In genomic region chr18:50196261-50196660, GRCh38 we compare ENCODE assay signal across 26 cellular contexts. TPM values are rescaled to one million over a fixed set of nuclear protein-coding genes. Genes with fewer than 3 reads are reported as not detected.
A peak's percentile ranks its signal among the peaks of the same experiment; 100 is the strongest.
DNase-seq lines count a peak whose midpoint lies in the region; ATAC-seq and TF ChIP-seq lines count a peak whose summit lies in the region.
"Had no signal": no experiment of that assay in that cellular context is flagged by ENCODE, and none has a peak within 500 bp of the region (broad histone marks: within the 10 kb centered on the region; RNA-seq: fewer than 3 reads in every experiment).

No MANE protein-coding gene starts in this region.

- ATAC-seq in GM23338, result no peak
- ATAC-seq: activated CD8-positive, alpha-beta memory T cell treated with anti-CD3 and anti-CD28 coated beads, Interleukin-2, amount 10 ng/mL, durations not matched to agents 7 days and 5 days; activated T-cell treated with anti-CD3 and anti-CD28 coated beads, Interleukin-2, amount 50 U/mL, for 4 hours; gastroesophageal sphincter; left lobe of liver had no signal

- H3K27ac Mint-ChIP-seq in CD4-positive, alpha-beta memory T cell, result no peak overlapping the region
- H3K27ac Mint-ChIP-seq in GM23338 (no peak overlapping the region), chondrocyte (ENCODE audit: unreplicated experiment) (no peak overlapping the region), nephron progenitor cell (no peak overlapping the region)
- H3K27ac Mint-ChIP-seq: activated CD8-positive, alpha-beta memory T cell treated with anti-CD3 and anti-CD28 coated beads, Interleukin-2, amount 10 ng/mL, durations not matched to agents 7 days and 5 days had no signal

- H3K27me3 ChIP-seq in CD4-positive, alpha-beta memory T cell (ENCODE audit: insufficient read depth, low read length), result peaks cover 22% of the 10 kb centered on the region
- peaks cover 61% of the 10 kb centered on the region for H3K27me3 ChIP-seq in GM23338 (ENCODE audit: insufficient read depth)

- H3K27me3 Mint-ChIP-seq in CD4-positive, alpha-beta memory T cell, result peaks cover 49 to 57% of the 10 kb centered on the region in 2 donors
- H3K27me3 Mint-ChIP-seq in GM23338 (ENCODE audit: insufficient read depth, low read depth, poor library complexity) (peaks cover 40% of the 10 kb centered on the region), chondrocyte (ENCODE audit: low read depth) (peaks cover 61% of the 10 kb centered on the region), nephron progenitor cell (ENCODE audit: low read depth, poor library complexity) (peaks cover 90% of the 10 kb centered on the region)

- no peak overlapping the region for H3K27ac ChIP-seq in CD4-positive, alpha-beta memory T cell (ENCODE audit: low read depth, low read length)
- H3K27ac ChIP-seq in GM23338 (ENCODE audit: low read depth), result no peak overlapping the region
- H3K27ac ChIP-seq: BLaER1, brain microvascular endothelial cell, gastroesophageal sphincter, PC-9, SK-N-MC, transverse colon had no signal

- H3K9me2 ChIP-seq in GM23338 (ENCODE audit: insufficient read depth), result no peaks in the 10 kb centered on the region

- peaks cover 5% of the 10 kb centered on the region; the same call in 1 of the 2 replicates for H4K20me1 ChIP-seq in GM23338 (replicated peaks; ENCODE audit: insufficient read depth)

- CTCF ChIA-PET in CD4-positive, alpha-beta memory T cell (lab: Charles Lee; ENCODE audit: partially characterized antibody), result interaction anchor here (2.7 kb wide), 1 partner anchor 12 kb away, joined by 12 read pairs; no protein-coding TSS in a partner anchor

- H3K36me3 ChIP-seq in CD4-positive, alpha-beta memory T cell (ENCODE audit: insufficient read depth, low read length), result no peaks in the 10 kb centered on the region
- H3K36me3 ChIP-seq in GM23338 (ENCODE audit: insufficient read depth), result no peaks in the 10 kb centered on the region
- H3K36me3 ChIP-seq: BLaER1, brain microvascular endothelial cell, gastroesophageal sphincter, transverse colon had no signal

- H3K36me3 Mint-ChIP-seq in CD4-positive, alpha-beta memory T cell, result no peaks in the 10 kb centered on the region
- no peaks in the 10 kb centered on the region for H3K36me3 Mint-ChIP-seq in GM23338 (ENCODE audit: low read depth)
- no peaks in the 10 kb centered on the region for H3K36me3 Mint-ChIP-seq in chondrocyte (ENCODE audit: low read depth)
- no peaks in the 10 kb centered on the region for H3K36me3 Mint-ChIP-seq in nephron progenitor cell (ENCODE audit: low read depth)
- H3K36me3 Mint-ChIP-seq: activated CD8-positive, alpha-beta memory T cell treated with anti-CD3 and anti-CD28 coated beads, Interleukin-2, amount 10 ng/mL, durations not matched to agents 7 days and 5 days had no signal

- 0 out of 2 replicates have a peak, but pooled peaks cover 4% of the 10 kb centered on the region for H3F3A ChIP-seq in GM23338 (replicated peaks; ENCODE audit: low read depth)

- H3K4me3 Mint-ChIP-seq in CD4-positive, alpha-beta memory T cell, result peak overlapping the region in 7 of 8 donors; percentile 8 to 71 (median 20)
- H3K4me3 Mint-ChIP-seq in GM23338 (peak overlapping the region; percentile 12; the same call in 1 of the 3 replicates), chondrocyte (ENCODE audit: unreplicated experiment) (peak overlapping the region; percentile 46), nephron progenitor cell (peak overlapping the region; percentile 83)

- H3K79me2 ChIP-seq in GM23338 (replicated peaks; ENCODE audit: insufficient read depth), result no peaks in the 10 kb centered on the region

- no peaks in the 10 kb centered on the region for H3K9me3 ChIP-seq in CD4-positive, alpha-beta memory T cell (ENCODE audit: control insufficient read depth in 1 of 2, low read length in 2 of 2)
- H3K9me3 ChIP-seq: gastroesophageal sphincter, transverse colon had no signal

- peaks cover 0 to 14% (median 10%) of the 10 kb centered on the region in 8 donors for H3K9me3 Mint-ChIP-seq in CD4-positive, alpha-beta memory T cell
- H3K9me3 Mint-ChIP-seq in GM23338, result peaks cover 4% of the 10 kb centered on the region; the same call in 1 of the 3 replicates
- peaks cover 9% of the 10 kb centered on the region for H3K9me3 Mint-ChIP-seq in chondrocyte (ENCODE audit: low read depth)
- peaks cover 12% of the 10 kb centered on the region for H3K9me3 Mint-ChIP-seq in nephron progenitor cell

- intact Hi-C loops in CD4-positive, alpha-beta memory T cell (cut with micrococcal nuclease), result loop anchor here (5.0 kb wide), 1 partner anchor 684 kb away; no protein-coding TSS in a partner anchor

- TF ChIP-seq CTCF in GM23338 (conservative IDR thresholded peaks at IDR 0.05; ENCODE audit: low read depth in 2 of 2) (no peak), chondrocyte (IDR thresholded peaks at IDR 0.05) (no peak), nephron progenitor cell (IDR thresholded peaks at IDR 0.05) (no peak)

- H2AFZ ChIP-seq in GM23338, result no peak overlapping the region

- DNase-seq in CD4-positive, alpha-beta memory T cell, result no peak
- DNase-seq in GM23338 (ENCODE audit: low spot score), result no peak
- DNase-seq in chondrocyte (ENCODE audit: low spot score), result no peak
- DNase-seq in nephron progenitor cell, result no peak
- DNase-seq in SW 1271 (lab: John Stamatoyannopoulos, UW), result no peak
- no peak for DNase-seq in germinal center (ENCODE audit: low spot score)
- no peak for DNase-seq in dedifferentiated amniotic fluid mesenchymal stem cell (ENCODE audit: extremely low spot score)
- DNase-seq: activated CD4-positive, alpha-beta T cell treated with anti-CD3 and anti-CD28 coated beads, Interleukin-2, amount 50 U/mL, for 4 hours; activated CD8-positive, alpha-beta memory T cell treated with anti-CD3 and anti-CD28 coated beads, Interleukin-2, amount 10 ng/mL, durations not matched to agents 7 days and 5 days; activated naive CD4-positive, alpha-beta T cell; activated T-cell treated with anti-CD3 and anti-CD28 coated beads, Interleukin-2, amount 50 U/mL, for 4 hours; brain microvascular endothelial cell; effector CD4-positive, alpha-beta T cell; HCEC 1CT; NCI-H1930; NCI-H526; occipital lobe; PC-9; stimulated activated CD4-positive, alpha-beta T cell treated with anti-CD3 and anti-CD28 coated beads, Interleukin-15, amount 100 ng/mL, for 24 hours; stimulated activated CD4-positive, alpha-beta T cell treated with anti-CD3 and anti-CD28 coated beads, Interleukin-4, amount 100 ng/mL, for 4 hours; T-helper 9 cell; transverse colon had no signal

- POLR2A ChIA-PET in CD4-positive, alpha-beta memory T cell (lab: Charles Lee; ENCODE audit: partially characterized antibody), result no interaction called here

- H3K4me2 ChIP-seq in GM23338, result no peak overlapping the region
- H3K4me2 ChIP-seq: BLaER1 had no signal

- peaks cover 12% of the 10 kb centered on the region for H3K4me1 ChIP-seq in CD4-positive, alpha-beta memory T cell (ENCODE audit: insufficient read depth, low read length)
- H3K4me1 ChIP-seq in GM23338 (ENCODE audit: insufficient read depth), result peaks cover 22% of the 10 kb centered on the region; the same call in 1 of the 2 replicates

- H3K4me3 ChIP-seq in CD4-positive, alpha-beta memory T cell (ENCODE audit: low read length in 2 of 2), result no peak overlapping the region
- no peak overlapping the region for H3K4me3 ChIP-seq in GM23338
- H3K4me3 ChIP-seq: gastroesophageal sphincter, SK-N-MC had no signal

- H3K4me1 Mint-ChIP-seq in CD4-positive, alpha-beta memory T cell, result peaks cover 5 to 21% (median 10%) of the 10 kb centered on the region in 4 donors
- H3K4me1 Mint-ChIP-seq in GM23338 (peaks cover 18% of the 10 kb centered on the region), chondrocyte (ENCODE audit: low read depth) (peaks cover 5% of the 10 kb centered on the region), nephron progenitor cell (peaks cover 17% of the 10 kb centered on the region)

TF ChIP-seq in GM23338, 12 proteins besides CTCF, POLR2A, EP300 and RAD21 (continues in another document):
- no peak for TF ChIP-seq REST (IDR thresholded peaks at IDR 0.05; ENCODE audit: unreplicated experiment)
- TF ChIP-seq CREB1 (CRISPR knock-in tag; IDR thresholded peaks at IDR 0.05; ENCODE audit: low read depth), result no peak
- TF ChIP-seq ETS1 (IDR thresholded peaks at IDR 0.05), result no peak
- no peak for TF ChIP-seq EZH2 (IDR thresholded peaks at IDR 0.05; ENCODE audit: low read depth, unreplicated experiment)

RNA-seq across cellular contexts. Expression of gene MYO5B, which starts 1.3 kb away (rescaled TPM):
- total RNA-seq in CD4-positive, alpha-beta memory T cell, result not detected
- polyA plus RNA-seq in CD4-positive, alpha-beta memory T cell, result under 1 TPM in 1 of 2 donors, not detected in 1; 0.02 TPM
- 6.8 and 19.1 TPM in 2 replicates for total RNA-seq in GM23338 (2014; rRNA removed; shearing (Covaris generic))
- polyA plus RNA-seq in GM23338 (2016; fragmentation: Nextera tagmentation; extraction: Ambion mirVana), result 3.2 and 3.5 TPM in 2 replicates
- total RNA-seq in chondrocyte, result 0.97 TPM in 2 of 3 replicates, not detected in the other

Comparison
In these comparisons a context has a peak if more than half of its experiments do, and no peak if none do; other contexts are left out.
1. H3K4me3 Mint-ChIP-seq: peak in every context shown above with its lines; median percentile 83 in nephron progenitor cell; 46 in chondrocyte; 20 in CD4-positive, alpha-beta memory T cell; 12 in GM23338.